Comparison of ENCODE assay signal across 13 cellular contexts in the genomic region with DNA sequence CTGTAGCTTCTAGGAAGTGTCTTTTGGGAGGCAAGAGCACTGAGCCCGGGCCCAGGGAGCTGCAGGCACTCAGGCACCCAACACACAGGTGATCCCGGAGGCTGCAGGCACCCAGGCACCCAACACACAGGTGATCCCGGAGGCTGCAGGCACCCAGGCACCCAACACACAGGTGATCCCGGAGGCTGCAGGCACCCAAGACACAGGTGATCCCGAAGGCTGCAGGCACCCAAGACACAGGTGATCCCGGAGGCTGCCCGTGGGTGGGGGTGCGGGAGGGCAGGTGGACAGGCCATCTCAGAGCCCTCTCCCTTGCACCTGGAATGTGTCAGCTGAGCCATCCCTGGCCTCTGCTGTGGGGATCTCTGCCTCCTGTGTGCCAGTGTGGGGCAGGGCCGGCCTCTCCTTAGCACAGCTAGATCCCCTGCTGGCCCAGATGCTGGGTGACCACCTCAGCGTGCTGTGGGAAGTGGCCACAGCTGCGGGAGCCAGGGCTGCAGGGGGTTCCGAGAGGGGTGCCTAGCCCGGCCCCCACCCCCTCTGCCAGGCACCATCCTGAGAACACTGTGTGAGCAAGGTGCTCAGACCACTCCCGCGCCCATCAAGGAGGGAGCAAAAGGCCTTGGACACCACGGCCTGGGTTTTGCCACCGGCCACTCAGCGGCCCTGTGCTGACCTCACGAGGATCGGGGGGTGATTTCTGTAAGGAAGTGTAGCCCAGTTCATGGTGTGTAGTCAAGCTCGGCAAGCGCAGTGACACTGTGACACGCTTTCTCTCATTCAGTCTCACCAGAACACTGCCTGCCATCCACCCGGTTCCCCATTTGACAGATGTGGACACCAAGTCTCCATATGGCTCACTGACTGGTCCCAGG. TPM values are rescaled to one million over a fixed set of nuclear protein-coding genes. Genes with fewer than 3 reads are reported as not detected.
"Had no signal": no experiment of that assay in that cellular context is flagged by ENCODE, and none has a peak within 500 bp of the region (broad histone marks: within the 10 kb centered on the region; RNA-seq: fewer than 3 reads in every experiment).

No MANE protein-coding gene starts in this region.

- H3K9me3 Mint-ChIP-seq: activated B cell treated with CpG ODN at 0.5 μM for 24 hours had no signal

- H3K27ac ChIP-seq: cardiac muscle cell, left lung, parathyroid adenoma, stomach, testis, upper lobe of right lung had no signal

- H3K4me3 ChIP-seq: left lung, testis, upper lobe of right lung had no signal

- ATAC-seq: activated CD8-positive, alpha-beta T cell treated with anti-CD3 and anti-CD28 coated beads, Interleukin-2, amount 10 ng/mL, durations not matched to agents 7 days and 5 days; left lung had no signal

- H3K9ac ChIP-seq: parathyroid adenoma had no signal

- H3K4me1 ChIP-seq: parathyroid adenoma, testis had no signal

- DNase-seq: activated B cell treated with CpG ODN at 0.5 μM for 24 hours; activated CD4-positive, alpha-beta T cell treated with anti-CD3 and anti-CD28 coated beads for 48 hours; activated CD8-positive, alpha-beta T cell treated with anti-CD3 and anti-CD28 coated beads, Interleukin-2, amount 10 ng/mL, durations not matched to agents 7 days and 5 days; stomach; testis had no signal

- H3K27ac Mint-ChIP-seq: activated B cell treated with CpG ODN at 0.5 μM for 24 hours; activated CD8-positive, alpha-beta T cell treated with anti-CD3 and anti-CD28 coated beads, Interleukin-2, amount 10 ng/mL, durations not matched to agents 7 days and 5 days had no signal

- H2AFZ ChIP-seq: parathyroid adenoma had no signal

- FAIRE-seq: colon, endometrium, TTC549 had no signal

- H3K9me3 ChIP-seq: left lung, stomach, testis, upper lobe of right lung had no signal

- H3K79me2 ChIP-seq: parathyroid adenoma had no signal

- H3K27me3 ChIP-seq: testis had no signal

- H3K4me3 Mint-ChIP-seq: activated B cell treated with CpG ODN at 0.5 μM for 24 hours; activated CD8-positive, alpha-beta T cell treated with anti-CD3 and anti-CD28 coated beads, Interleukin-2, amount 10 ng/mL, durations not matched to agents 7 days and 5 days had no signal

- H3K4me1 Mint-ChIP-seq: activated B cell treated with CpG ODN at 0.5 μM for 24 hours had no signal

- H3K36me3 ChIP-seq: cardiac muscle cell, left lung, stomach, upper lobe of right lung had no signal

RNA-seq across cellular contexts. Expression of gene MRGPRG, which starts 14.2 kb away (rescaled TPM):
- total RNA-seq: activated B cell treated with CpG ODN at 0.5 μM for 24 hours; activated CD8-positive, alpha-beta T cell treated with anti-CD3 and anti-CD28 coated beads, Interleukin-2, amount 10 ng/mL, durations not matched to agents 7 days and 5 days; cardiac muscle cell; left lung; stomach; upper lobe of right lung had no signal
- polyA plus RNA-seq: cardiac muscle cell, esophagus, stomach had no signal

RNA-seq across cellular contexts. Expression of gene MRGPRE, which starts 27.8 kb away (rescaled TPM):
- total RNA-seq: activated B cell treated with CpG ODN at 0.5 μM for 24 hours; activated CD8-positive, alpha-beta T cell treated with anti-CD3 and anti-CD28 coated beads, Interleukin-2, amount 10 ng/mL, durations not matched to agents 7 days and 5 days; cardiac muscle cell; stomach; upper lobe of right lung had no signal
- polyA plus RNA-seq: cardiac muscle cell, esophagus, stomach had no signal

RNA-seq across cellular contexts. Expression of gene OSBPL5, which starts 39.3 kb away (rescaled TPM):
- total RNA-seq: activated B cell treated with CpG ODN at 0.5 μM for 24 hours had no signal
